ENCODE assay signal across 8 cellular contexts in genomic region chr2:144596074-144596871, GRCh38.
DNase-seq lines count a peak whose midpoint lies in the region; ATAC-seq and TF ChIP-seq lines count a peak whose summit lies in the region.

No MANE protein-coding gene starts in this region.

- peaks cover 0 to 1% of the 10 kb centered on the region in 2 donors for H3K27me3 ChIP-seq in aorta (ENCODE audit: control insufficient read depth in 1 of 2, insufficient read depth in 2 of 2, low read length in 1 of 2)
- no peaks in the 10 kb centered on the region for H3K27me3 ChIP-seq in uterus

- peaks cover 3% of the 10 kb centered on the region for H3K4me1 Mint-ChIP-seq in T-helper 17 cell

- H3K27ac ChIP-seq in aorta (ENCODE audit: low read depth in 1 of 2, low read length in 2 of 2) (peak overlapping the region; percentile 63 to 79), uterus (no peak overlapping the region)

- H3K9me3 ChIP-seq in T-helper 17 cell (ENCODE audit: control insufficient read depth, low read length, poor library complexity, severe bottlenecking) (no peaks in the 10 kb centered on the region), aorta (ENCODE audit: control insufficient read depth, low read length) (no peaks in the 10 kb centered on the region), uterus (no peaks in the 10 kb centered on the region)

- H3K36me3 ChIP-seq in aorta (ENCODE audit: control insufficient read depth in 1 of 2, insufficient read depth in 2 of 2, low read length in 1 of 2) (no peaks in the 10 kb centered on the region), uterus (no peaks in the 10 kb centered on the region)

- H3K4me1 ChIP-seq in aorta (ENCODE audit: control insufficient read depth in 1 of 2, insufficient read depth in 2 of 2, low read length in 2 of 2): peaks cover 0 to 2% of the 10 kb centered on the region in 2 donors
- no peaks in the 10 kb centered on the region for H3K4me1 ChIP-seq in uterus

- intact Hi-C loops in aorta (cut with DNase I) (loop anchor here in 1 of 2 donors (5.0 kb wide), 1 partner anchor 74 kb away; the partner anchor contains the start of gene ZEB2), uterus (cut with DNase I; ENCODE audit: low total_unique reads) (no loop called here)

- peak; percentile 88 for ATAC-seq in GM19467 (IDR thresholded peaks at IDR 0.05; ENCODE audit: unreplicated experiment)
- peak; percentile 80 for ATAC-seq in HG03469 (IDR thresholded peaks at IDR 0.05; ENCODE audit: unreplicated experiment)
- no peak for ATAC-seq in T-helper 17 cell
- no peak for ATAC-seq in aorta (ENCODE audit: low FRiP score)

- H3K27me3 Mint-ChIP-seq in T-helper 17 cell: peaks cover 16% of the 10 kb centered on the region

- H3K36me3 Mint-ChIP-seq in T-helper 17 cell (ENCODE audit: low read depth): no peaks in the 10 kb centered on the region

- H3K4me3 Mint-ChIP-seq in T-helper 17 cell: peak overlapping the region; percentile 12

- TF ChIP-seq POLR2A in uterus (IDR thresholded peaks at IDR 0.05): no peak

- DNase-seq in COLO829 (ENCODE audit: low spot score) (peak; percentile 74), T-helper 17 cell (no peak), iris pigment epithelial cell (ENCODE audit: low read depth) (peak; percentile 71), aorta (no peak), uterus (no peak), NCI-H1417 treated with DMSO at 0.1 percent for 48 hours (lab: John Stamatoyannopoulos, UW) (no peak)

- TF ChIP-seq CTCF in uterus (IDR thresholded peaks at IDR 0.05): no peak

- WGBS in aorta, 2 donors: 22% methylated on average over 9 of the region's 9 CpGs

- no peak overlapping the region for H3K27ac Mint-ChIP-seq in T-helper 17 cell

- H3K4me3 ChIP-seq in aorta (ENCODE audit: low read length in 2 of 2): peak overlapping the region in 1 of 2 donors; percentile 48
- H3K4me3 ChIP-seq in uterus: no peak overlapping the region

Comparison
In these comparisons a context has a peak if more than half of its experiments do, and no peak if none do; other contexts are left out.
1. DNase-seq: peak in COLO829 (single experiment) and iris pigment epithelial cell (single experiment); none in T-helper 17 cell (0 of 3), aorta (0 of 2), uterus (0 of 2) and NCI-H1417 treated with DMSO at 0.1 percent for 48 hours (single experiment).
2. ATAC-seq: peak in GM19467 (single experiment) and HG03469 (single experiment); none in T-helper 17 cell (single experiment) and aorta (single experiment).
3. H3K27ac ChIP-seq: peak in aorta (2 of 2); none in uterus (0 of 2).